21 cellular contexts compared by ENCODE assay signal in the genomic region with DNA sequence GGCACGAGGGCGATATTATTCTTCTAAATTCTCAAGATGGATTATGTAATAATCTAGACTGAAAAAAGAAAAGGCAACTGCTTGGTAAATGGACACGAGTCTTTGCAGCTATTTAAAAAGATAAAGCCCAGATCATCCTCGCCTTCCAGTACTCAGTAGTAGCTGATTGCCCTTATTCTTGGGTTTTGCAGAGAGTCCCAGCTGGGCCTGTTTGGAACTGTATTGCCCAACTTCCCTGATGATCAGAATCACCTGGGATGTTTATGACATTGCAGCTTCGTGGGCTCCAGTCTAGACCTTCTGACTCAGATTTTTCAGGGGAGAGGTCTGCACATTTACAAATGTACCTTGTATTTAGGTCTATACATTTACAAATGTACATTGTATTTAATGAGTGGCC.
DNase-seq lines count a peak whose midpoint lies in the region; ATAC-seq and TF ChIP-seq lines count a peak whose summit lies in the region.
"Had no signal": no experiment of that assay in that cellular context is flagged by ENCODE, and none has a peak within 500 bp of the region (broad histone marks: within the 10 kb centered on the region; RNA-seq: fewer than 3 reads in every experiment).

No MANE protein-coding gene starts in this region.

- H3K23ac ChIP-seq in trophoblast cell (ENCODE audit: low read length), result no peak overlapping the region

- H3K27ac Mint-ChIP-seq in activated CD8-positive, alpha-beta memory T cell treated with anti-CD3 and anti-CD28 coated beads, Interleukin-2, amount 10 ng/mL, durations not matched to agents 7 days and 5 days, result no peak overlapping the region
- no peak overlapping the region for H3K27ac Mint-ChIP-seq in natural killer cell
- H3K27ac Mint-ChIP-seq: CD4-positive, CD25-positive, alpha-beta regulatory T cell; CD8-positive, alpha-beta T cell; GM23338; H9 had no signal

- no peak overlapping the region for H2BK5ac ChIP-seq in trophoblast cell (ENCODE audit: low read depth, low read length, poor library complexity)

- no peaks in the 10 kb centered on the region for H3K27me3 ChIP-seq in trophoblast cell (ENCODE audit: insufficient read depth, low read length)
- H3K27me3 ChIP-seq: BLaER1 had no signal

- no peaks in the 10 kb centered on the region for H3K79me1 ChIP-seq in trophoblast cell (ENCODE audit: low read length)

- CTCF ChIA-PET in activated CD8-positive, alpha-beta memory T cell treated with anti-CD3 and anti-CD28 coated beads, Interleukin-2, amount 10 ng/mL, durations not matched to agents 7 days and 5 days (lab: Charles Lee), result no interaction called here

- peak; percentile 12 for DNase-seq in activated CD8-positive, alpha-beta memory T cell treated with anti-CD3 and anti-CD28 coated beads, Interleukin-2, amount 10 ng/mL, durations not matched to agents 7 days and 5 days
- no peak for DNase-seq in activated CD8-positive, alpha-beta memory T cell treated with anti-CD3 and anti-CD28 coated beads, Interleukin-2, amount 50 U/mL, for 48 hours
- DNase-seq in islet precursor cell, result peak; percentile 40
- peak; percentile 68 for DNase-seq in trophoblast cell
- no peak for DNase-seq in natural killer cell
- DNase-seq in DMS153 treated with DMSO at 0.1 percent for 48 hours (lab: John Stamatoyannopoulos, UW; ENCODE audit: unreplicated experiment), result no peak
- DNase-seq: Caco-2; CD4-positive, CD25-positive, alpha-beta regulatory T cell; CD8-positive, alpha-beta T cell; DMS153; DMS79; EL; GDM1; H9 had no signal

- H3K36me3 Mint-ChIP-seq in activated CD8-positive, alpha-beta memory T cell treated with anti-CD3 and anti-CD28 coated beads, Interleukin-2, amount 10 ng/mL, durations not matched to agents 7 days and 5 days, result no peaks in the 10 kb centered on the region
- H3K36me3 Mint-ChIP-seq in natural killer cell, result no peaks in the 10 kb centered on the region
- H3K36me3 Mint-ChIP-seq: CD4-positive, CD25-positive, alpha-beta regulatory T cell; CD8-positive, alpha-beta T cell had no signal

- no peaks in the 10 kb centered on the region for H3K9me3 ChIP-seq in trophoblast cell (ENCODE audit: insufficient read depth, low read depth, low read length)
- H3K9me3 ChIP-seq: BLaER1, Caco-2 had no signal

- H3K27me3 Mint-ChIP-seq in activated CD8-positive, alpha-beta memory T cell treated with anti-CD3 and anti-CD28 coated beads, Interleukin-2, amount 10 ng/mL, durations not matched to agents 7 days and 5 days, result peaks cover 11% of the 10 kb centered on the region
- H3K27me3 Mint-ChIP-seq in natural killer cell (ENCODE audit: low read depth in 2 of 2), result no peaks in the 10 kb centered on the region
- H3K27me3 Mint-ChIP-seq: B cell; CD4-positive, CD25-positive, alpha-beta regulatory T cell had no signal

- H4K12ac ChIP-seq in trophoblast cell (ENCODE audit: low read depth, low read length), result no peak overlapping the region

- no peak overlapping the region for H2AK5ac ChIP-seq in trophoblast cell (ENCODE audit: low read length)

- no CpG with 5 or more reads among the region's 5 CpGs for WGBS in trophoblast cell (ENCODE audit: extremely low coverage, insufficient coverage, insufficient read length)

- H2BK120ac ChIP-seq in trophoblast cell (ENCODE audit: insufficient read depth, low read length, poor library complexity), result no peak overlapping the region

- H3K79me2 ChIP-seq in trophoblast cell (ENCODE audit: control insufficient read depth, insufficient read depth, low read length, poor library complexity), result no peaks in the 10 kb centered on the region

- intact Hi-C loops in natural killer cell (cut with micrococcal nuclease), result no loop called here

- H3K4me3 Mint-ChIP-seq in activated CD8-positive, alpha-beta memory T cell treated with anti-CD3 and anti-CD28 coated beads, Interleukin-2, amount 10 ng/mL, durations not matched to agents 7 days and 5 days, result no peak overlapping the region
- no peak overlapping the region for H3K4me3 Mint-ChIP-seq in natural killer cell
- H3K4me3 Mint-ChIP-seq: B cell; CD4-positive, CD25-positive, alpha-beta regulatory T cell; CD8-positive, alpha-beta T cell; GM23338; H9 had no signal

- no peak for TF ChIP-seq CTCF in natural killer cell (IDR thresholded peaks at IDR 0.05)

- no peak overlapping the region for H2AFZ ChIP-seq in trophoblast cell (ENCODE audit: insufficient read depth, low read length, poor library complexity)
- H2AFZ ChIP-seq: GM23338 had no signal

- no peak overlapping the region for H3K18ac ChIP-seq in trophoblast cell (ENCODE audit: low read length)

- no peak overlapping the region for H3K14ac ChIP-seq in trophoblast cell (ENCODE audit: low read length)

- no peak overlapping the region for H4K91ac ChIP-seq in trophoblast cell (ENCODE audit: low read depth, low read length)

- H3K4me2 ChIP-seq in trophoblast cell (ENCODE audit: low read length), result no peak overlapping the region
- H3K4me2 ChIP-seq: BLaER1, GM23338 had no signal

- no peak overlapping the region for H4K8ac ChIP-seq in trophoblast cell (ENCODE audit: low read depth, low read length)

- no peak overlapping the region for H3K9ac ChIP-seq in trophoblast cell (ENCODE audit: low read length)
- H3K9ac ChIP-seq: BLaER1 had no signal

- no peaks in the 10 kb centered on the region for H3K4me1 ChIP-seq in trophoblast cell (ENCODE audit: control insufficient read depth in 1 of 2, insufficient read depth in 2 of 2, low read length in 2 of 2)

- H3K9me3 Mint-ChIP-seq in activated CD8-positive, alpha-beta memory T cell treated with anti-CD3 and anti-CD28 coated beads, Interleukin-2, amount 10 ng/mL, durations not matched to agents 7 days and 5 days (ENCODE audit: low read depth), result no peaks in the 10 kb centered on the region
- H3K9me3 Mint-ChIP-seq in natural killer cell, result no peaks in the 10 kb centered on the region
- H3K9me3 Mint-ChIP-seq: CD8-positive, alpha-beta T cell; GM23338; H9 had no signal

- H3K27ac ChIP-seq in trophoblast cell (ENCODE audit: low read depth, low read length), result no peak overlapping the region
- H3K27ac ChIP-seq: 22Rv1, BLaER1, C4-2B had no signal

- H2BK12ac ChIP-seq in trophoblast cell (ENCODE audit: low read length), result no peak overlapping the region

- H3K4ac ChIP-seq in trophoblast cell (ENCODE audit: low read depth, low read length), result no peak overlapping the region

- no peak for ATAC-seq in activated CD8-positive, alpha-beta memory T cell treated with anti-CD3 and anti-CD28 coated beads, Interleukin-2, amount 10 ng/mL, durations not matched to agents 7 days and 5 days
- ATAC-seq in natural killer cell, result no peak
- ATAC-seq: CD8-positive, alpha-beta T cell; GM12878; GM23338; HCT116 had no signal

- peaks cover 4% of the 10 kb centered on the region for H3K4me1 Mint-ChIP-seq in activated CD8-positive, alpha-beta memory T cell treated with anti-CD3 and anti-CD28 coated beads, Interleukin-2, amount 10 ng/mL, durations not matched to agents 7 days and 5 days
- no peaks in the 10 kb centered on the region for H3K4me1 Mint-ChIP-seq in natural killer cell
- H3K4me1 Mint-ChIP-seq: B cell; CD4-positive, CD25-positive, alpha-beta regulatory T cell had no signal

- no peaks in the 10 kb centered on the region for H3K36me3 ChIP-seq in trophoblast cell (ENCODE audit: control insufficient read depth in 1 of 2, insufficient read depth in 2 of 2, low read length in 2 of 2)
- H3K36me3 ChIP-seq: BLaER1 had no signal

- H3K4me3 ChIP-seq in trophoblast cell (ENCODE audit: low read depth, low read length), result no peak overlapping the region
- H3K4me3 ChIP-seq: BLaER1, GM12878, GM23338 had no signal

Comparison
In these comparisons a context has a peak if more than half of its experiments do, and no peak if none do; other contexts are left out.
1. DNase-seq: peak in activated CD8-positive, alpha-beta memory T cell treated with anti-CD3 and anti-CD28 coated beads, Interleukin-2, amount 10 ng/mL, durations not matched to agents 7 days and 5 days (single experiment), islet precursor cell (single experiment) and trophoblast cell (2 of 2); none in activated CD8-positive, alpha-beta memory T cell treated with anti-CD3 and anti-CD28 coated beads, Interleukin-2, amount 50 U/mL, for 48 hours (single experiment), natural killer cell (single experiment) and DMS153 treated with DMSO at 0.1 percent for 48 hours (single experiment).